In genomic region chr11:72813740-72814138, GRCh38 we compare ENCODE assay signal across 8 cellular contexts. TPM values are rescaled to one million over a fixed set of nuclear protein-coding genes. Genes with fewer than 3 reads are reported as not detected.
A peak's percentile ranks its signal among the peaks of the same experiment; 100 is the strongest.
DNase-seq lines count a peak whose midpoint lies in the region; ATAC-seq, FAIRE-seq and TF ChIP-seq lines count a peak whose summit lies in the region.

No MANE protein-coding gene starts in this region.

- H3K4me3 Mint-ChIP-seq in activated CD4-positive, alpha-beta T cell treated with anti-CD3 and anti-CD28 coated beads for 36 hours, result peak overlapping the region; percentile 91
- peak overlapping the region; percentile 90 to 100 (median 98) for H3K4me3 Mint-ChIP-seq in IgD-negative memory B cell

- H3K4me3 ChIP-seq in astrocyte of the spinal cord (ENCODE audit: low read depth, low read length), result peak overlapping the region; percentile 83
- peak overlapping the region; percentile 79 to 99 (median 99) for H3K4me3 ChIP-seq in skeletal muscle tissue (ENCODE audit: low read length in 3 of 3)

- TF ChIP-seq CTCF in astrocyte of the spinal cord (IDR thresholded peaks at IDR 0.05; ENCODE audit: low read depth, low read length), result no peak

- no peak for FAIRE-seq in RCC 7860 (lab: Jason Lieb, UNC)

- no peaks in the 10 kb centered on the region for H3K27me3 Mint-ChIP-seq in activated CD4-positive, alpha-beta T cell treated with anti-CD3 and anti-CD28 coated beads for 36 hours
- H3K27me3 Mint-ChIP-seq in IgD-negative memory B cell, result no peaks in the 10 kb centered on the region

- peak; percentile 58 for ATAC-seq in activated CD4-positive, alpha-beta T cell treated with anti-CD3 and anti-CD28 coated beads for 36 hours
- ATAC-seq in GM21723 (IDR thresholded peaks at IDR 0.05; ENCODE audit: unreplicated experiment), result peak; percentile 53

- peaks cover 30% of the 10 kb centered on the region for H3K4me1 Mint-ChIP-seq in activated CD4-positive, alpha-beta T cell treated with anti-CD3 and anti-CD28 coated beads for 36 hours
- H3K4me1 Mint-ChIP-seq in IgD-negative memory B cell, result peaks cover 26 to 33% (median 28%) of the 10 kb centered on the region in 3 donors

- H3K27me3 ChIP-seq in skeletal muscle tissue (ENCODE audit: control insufficient read depth in 3 of 3, insufficient read depth in 3 of 3, low read length in 3 of 3), result no peaks in the 10 kb centered on the region

- POLR2A ChIA-PET in activated CD4-positive, alpha-beta T cell treated with anti-CD3 and anti-CD28 coated beads for 36 hours (lab: Charles Lee), result interaction anchor here (0.6 to 1.6 kb wide), 9 partner anchors 9 to 329 kb away, joined by 3 to 29 read pairs (median 4); partner anchors contain the start of genes FCHSD2 and STARD10

- H3K36me3 Mint-ChIP-seq in activated CD4-positive, alpha-beta T cell treated with anti-CD3 and anti-CD28 coated beads for 36 hours (ENCODE audit: low read depth), result peaks cover 53% of the 10 kb centered on the region
- peaks cover 3% of the 10 kb centered on the region for H3K36me3 Mint-ChIP-seq in IgD-negative memory B cell

- H3K9ac ChIP-seq in skeletal muscle tissue (ENCODE audit: low read depth in 1 of 3, low read length in 3 of 3), result peak overlapping the region; percentile 73 to 95 (median 94)

- H3K9me3 Mint-ChIP-seq in activated CD4-positive, alpha-beta T cell treated with anti-CD3 and anti-CD28 coated beads for 36 hours (ENCODE audit: low read depth), result no peaks in the 10 kb centered on the region
- no peaks in the 10 kb centered on the region for H3K9me3 Mint-ChIP-seq in IgD-negative memory B cell

- CTCF ChIA-PET in activated CD4-positive, alpha-beta T cell treated with anti-CD3 and anti-CD28 coated beads for 36 hours (lab: Charles Lee), result interaction anchor here (0.6 to 3.2 kb wide), 17 partner anchors 14 to 443 kb away, joined by 3 to 34 read pairs (median 4); partner anchors contain the start of genes FCHSD2 and STARD10

- in situ Hi-C loops in astrocyte of the spinal cord (cut with HindIII; ENCODE audit: low sequenced_read_pairs), result no loop called here

- DNase-seq in activated CD4-positive, alpha-beta T cell treated with anti-CD3 and anti-CD28 coated beads for 36 hours, result peak; percentile 88
- DNase-seq in activated CD4-positive, alpha-beta T cell treated with anti-CD3 and anti-CD28 coated beads, Interleukin-2, amount 50 U/mL, for 4 hours, result no peak
- peak; percentile 55 for DNase-seq in RCC 7860 (ENCODE audit: low spot score)
- no peak for DNase-seq in astrocyte of the spinal cord (ENCODE audit: low read depth, low spot score)
- DNase-seq in iPS-NIHi11 (ENCODE audit: low spot score), result peak; percentile 86

- intact Hi-C loops in activated CD4-positive, alpha-beta T cell treated with anti-CD3 and anti-CD28 coated beads for 36 hours (cut with DNase I, micrococcal nuclease), result loop anchor here (1.0 to 5.0 kb wide), 19 partner anchors 19 to 1064 kb away; partner anchors contain the start of genes FCHSD2 (in 2 of the 2), ANAPC15 (in 1 of the 2), ARAP1 (in 1 of the 2) and CLPB (in 1 of the 2)

- peaks cover 20 to 43% (median 27%) of the 10 kb centered on the region in 3 donors for H3K4me1 ChIP-seq in skeletal muscle tissue (ENCODE audit: control insufficient read depth in 3 of 3, insufficient read depth in 3 of 3, low read length in 3 of 3)

- no peaks in the 10 kb centered on the region for H3K9me3 ChIP-seq in skeletal muscle tissue (ENCODE audit: control insufficient read depth in 3 of 3, low read length in 3 of 3)

- peak overlapping the region; percentile 98 for H3K27ac Mint-ChIP-seq in activated CD4-positive, alpha-beta T cell treated with anti-CD3 and anti-CD28 coated beads for 36 hours
- H3K27ac Mint-ChIP-seq in IgD-negative memory B cell, result peak overlapping the region; percentile 94 to 100 (median 99)

- peaks cover 9 to 17% (median 17%) of the 10 kb centered on the region in 3 donors for H3K36me3 ChIP-seq in skeletal muscle tissue (ENCODE audit: control insufficient read depth in 3 of 3, insufficient read depth in 3 of 3, low read length in 3 of 3)

- peak overlapping the region; percentile 96 for H3K27ac ChIP-seq in skeletal muscle tissue (ENCODE audit: low read depth, low read length)

RNA-seq across cellular contexts. Expression of gene ATG16L2, which starts 0.5 kb away (rescaled TPM):
- 10 to 100 TPM; 55.3 to 59.4 TPM for total RNA-seq in activated CD4-positive, alpha-beta T cell treated with anti-CD3 and anti-CD28 coated beads for 36 hours
- polyA plus RNA-seq in IgD-negative memory B cell, result 32.1 TPM
- 7.3 TPM for total RNA-seq in skeletal muscle tissue

RNA-seq across cellular contexts. Expression of gene STARD10, which starts 19.9 kb away (rescaled TPM):
- total RNA-seq in activated CD4-positive, alpha-beta T cell treated with anti-CD3 and anti-CD28 coated beads for 36 hours, result 10 to 100 TPM in 1 of 2 experiments, 1 to 10 TPM in 1; 8.3 to 12.9 TPM
- 33.4 TPM for polyA plus RNA-seq in IgD-negative memory B cell
- 28.2 TPM for total RNA-seq in skeletal muscle tissue

Comparison
In these comparisons a context has a peak if more than half of its experiments do, and no peak if none do; other contexts are left out.
1. DNase-seq: peak in activated CD4-positive, alpha-beta T cell treated with anti-CD3 and anti-CD28 coated beads for 36 hours (single experiment), RCC 7860 (single experiment) and iPS-NIHi11 (single experiment); none in activated CD4-positive, alpha-beta T cell treated with anti-CD3 and anti-CD28 coated beads, Interleukin-2, amount 50 U/mL, for 4 hours (0 of 2) and astrocyte of the spinal cord (single experiment).